8 cellular contexts compared by ENCODE assay signal in the genomic region with DNA sequence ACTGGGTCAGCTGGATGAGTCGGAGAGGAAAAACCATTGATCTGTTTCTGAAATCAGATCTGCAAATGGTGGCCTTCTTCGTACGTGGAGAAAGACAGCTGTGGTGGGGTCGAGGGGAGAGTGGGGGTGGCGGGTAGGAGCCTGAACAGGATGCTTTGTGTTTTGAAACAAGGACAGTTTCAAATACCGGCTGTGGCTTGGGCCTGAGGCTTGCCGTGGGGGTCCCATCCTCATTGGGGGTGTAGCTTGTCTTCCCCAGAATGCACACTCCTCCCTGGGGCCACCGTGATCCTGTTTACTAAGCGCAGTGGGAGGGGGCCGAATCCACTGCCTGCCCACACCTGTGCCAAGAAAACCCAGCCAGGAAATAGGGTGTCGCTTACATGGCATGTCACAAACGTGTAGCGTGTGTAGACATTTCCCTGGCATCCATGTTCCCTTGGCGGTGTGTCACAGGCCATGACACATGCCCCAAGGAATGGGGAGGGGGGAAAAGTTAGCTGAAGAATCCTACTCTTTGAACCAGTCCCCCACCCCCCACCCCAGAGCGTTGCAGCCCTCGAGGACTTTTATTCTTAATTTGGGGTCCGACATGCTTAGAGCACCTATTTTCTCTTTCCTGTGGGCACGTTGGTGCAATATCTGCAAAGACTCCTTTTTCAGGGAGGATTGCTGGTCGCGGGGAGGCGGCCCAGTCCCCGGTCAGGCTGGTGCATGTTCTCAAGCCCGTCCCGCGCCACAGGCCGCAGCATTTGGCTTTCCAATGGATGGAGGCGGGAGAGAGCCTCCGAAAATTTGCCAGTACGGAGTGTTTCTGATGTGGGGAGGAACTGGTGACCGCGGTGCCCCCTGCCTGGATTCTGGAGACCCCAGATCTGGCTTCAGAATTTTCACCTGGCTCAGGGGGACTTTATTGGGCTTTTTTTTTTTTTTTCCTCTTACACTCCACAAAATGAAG. TPM values are rescaled to one million over a fixed set of nuclear protein-coding genes. Genes with fewer than 3 reads are reported as not detected.
DNase-seq lines count a peak whose midpoint lies in the region; TF ChIP-seq lines count a peak whose summit lies in the region.

No MANE protein-coding gene starts in this region.

- no peak overlapping the region for H2BK120ac ChIP-seq in mesenchymal stem cell (ENCODE audit: low read depth, low read length)

- no peak overlapping the region for H3K23ac ChIP-seq in mesenchymal stem cell (ENCODE audit: low read length in 2 of 2)

- no peak overlapping the region for H2BK15ac ChIP-seq in mesenchymal stem cell (ENCODE audit: low read depth, poor library complexity, severe bottlenecking)

- H3K4me2 ChIP-seq in OCI-LY1 (ENCODE audit: low read length) (peak overlapping the region; percentile 91), mesenchymal stem cell (ENCODE audit: low read length, poor library complexity, severe bottlenecking) (peak overlapping the region; percentile 97)

- H4K91ac ChIP-seq in mesenchymal stem cell (ENCODE audit: low read length) = peak overlapping the region; percentile 59

- H3F3A ChIP-seq in OCI-LY1 (ENCODE audit: insufficient read depth, low read length) = no peaks in the 10 kb centered on the region

- peaks cover 5% of the 10 kb centered on the region for H3K27me3 Mint-ChIP-seq in type B pancreatic cell

- peaks cover 64% of the 10 kb centered on the region for H3K79me2 ChIP-seq in OCI-LY1 (ENCODE audit: insufficient read depth, low read length)

- H3K9me3 Mint-ChIP-seq in type B pancreatic cell = no peaks in the 10 kb centered on the region

- H3K18ac ChIP-seq in mesenchymal stem cell (ENCODE audit: low read depth in 1 of 2, low read length in 2 of 2) = peak overlapping the region in 1 of 2 experiments; percentile 70

- H3K9me3 ChIP-seq in OCI-LY1 (ENCODE audit: low read length) (no peaks in the 10 kb centered on the region), mesenchymal stem cell (ENCODE audit: control insufficient read depth, low read length) (no peaks in the 10 kb centered on the region)

- H4K20me1 ChIP-seq in OCI-LY1 (ENCODE audit: insufficient read depth, low read length) = no peaks in the 10 kb centered on the region

- H3K27me3 ChIP-seq in OCI-LY1 (ENCODE audit: insufficient read depth, low read length) (no peaks in the 10 kb centered on the region), mesenchymal stem cell (ENCODE audit: control insufficient read depth in 1 of 2, insufficient read depth in 1 of 2, low read length in 2 of 2) (peaks cover 12 to 19% of the 10 kb centered on the region in 2 experiments)

- H3K36me3 ChIP-seq in OCI-LY1 (ENCODE audit: insufficient read depth, low read length) (peaks cover 16% of the 10 kb centered on the region), mesenchymal stem cell (ENCODE audit: control insufficient read depth in 1 of 2, insufficient read depth in 2 of 2, low read depth in 1 of 2, low read length in 2 of 2) (peaks cover 0 to 3% of the 10 kb centered on the region in 2 experiments)

- H3K9me2 ChIP-seq in OCI-LY1 (ENCODE audit: low read depth, low read length) = no peaks in the 10 kb centered on the region

- peaks cover 53% of the 10 kb centered on the region for H3K4me1 Mint-ChIP-seq in type B pancreatic cell (ENCODE audit: unreplicated experiment)

- peak overlapping the region; percentile 83 for H3K27ac ChIP-seq in OCI-LY1 (ENCODE audit: low read depth, low read length, poor library complexity, severe bottlenecking)
- no peak overlapping the region for H3K27ac ChIP-seq in mesenchymal stem cell (ENCODE audit: low read length, poor library complexity, severe bottlenecking)

- H3K14ac ChIP-seq in mesenchymal stem cell (ENCODE audit: low read length in 2 of 2) = no peak overlapping the region

- H3K9ac ChIP-seq in OCI-LY1 (ENCODE audit: low read length) (peak overlapping the region; percentile 93), mesenchymal stem cell (ENCODE audit: low read length) (peak overlapping the region; percentile 95)

- H2BK5ac ChIP-seq in mesenchymal stem cell (ENCODE audit: low read depth, low read length, poor library complexity, severe bottlenecking) = no peak overlapping the region

- H3K4me3 ChIP-seq in OCI-LY1 (ENCODE audit: low read depth, low read length, poor library complexity, severe bottlenecking) (peak overlapping the region; percentile 85), mesenchymal stem cell (ENCODE audit: insufficient read depth in 1 of 2, low read depth in 1 of 2, low read length in 2 of 2) (peak overlapping the region; percentile 32 to 91)

- no peak overlapping the region for H2AK5ac ChIP-seq in mesenchymal stem cell (ENCODE audit: low read length, severe bottlenecking)

- H3K36me3 Mint-ChIP-seq in type B pancreatic cell = peaks cover 15% of the 10 kb centered on the region

- H2AFZ ChIP-seq in OCI-LY1 (ENCODE audit: low read length) = no peak overlapping the region
- H2AFZ ChIP-seq in mesenchymal stem cell (ENCODE audit: low read depth, low read length) = no peak overlapping the region

- H3K4me1 ChIP-seq in OCI-LY1 (ENCODE audit: insufficient read depth, low read length, severe bottlenecking) (peaks cover 43% of the 10 kb centered on the region), mesenchymal stem cell (ENCODE audit: control insufficient read depth, insufficient read depth, low read depth, low read length) (peaks cover 31% of the 10 kb centered on the region)

- DNase-seq in NCI-H1417 (lab: John Stamatoyannopoulos, UW) (peak in 2 of 3 experiments; percentile 43 to 57), NCI-H1417 treated with DMSO at 0.1 percent for 48 hours (lab: John Stamatoyannopoulos, UW) (no peak), cerebellum (ENCODE audit: low spot score) (peak; percentile 52), mesenchymal stem cell (peak; percentile 52), type B pancreatic cell (ENCODE audit: extremely low spot score, unreplicated experiment) (no peak), putamen (ENCODE audit: low spot score) (no peak), NOMO-1 treated with dmso at 0.1 percent for 144 hours (lab: John Stamatoyannopoulos, UW; ENCODE audit: unreplicated experiment) (no peak)

- H2BK12ac ChIP-seq in mesenchymal stem cell (ENCODE audit: low read length in 2 of 2) = no peak overlapping the region

- TF ChIP-seq CTCF in OCI-LY1 (IDR thresholded peaks at IDR 0.05; ENCODE audit: low read length) (no peak), type B pancreatic cell (conservative IDR thresholded peaks at IDR 0.05) (no peak)

- H3K4ac ChIP-seq in mesenchymal stem cell (ENCODE audit: low read depth in 1 of 2, low read length in 2 of 2) = no peak overlapping the region

- H3K27ac Mint-ChIP-seq in type B pancreatic cell = peak overlapping the region; percentile 95

- H3K79me1 ChIP-seq in mesenchymal stem cell (replicated peaks; ENCODE audit: low read length, poor library complexity, severe bottlenecking) = peaks cover 24% of the 10 kb centered on the region

- WGBS in mesenchymal stem cell = 11% methylated on average over 25 of the region's 31 CpGs

- H3K4me3 Mint-ChIP-seq in type B pancreatic cell = peak overlapping the region; percentile 96

- peak overlapping the region; percentile 47 for H4K8ac ChIP-seq in mesenchymal stem cell (ENCODE audit: low read length)

RNA-seq across cellular contexts. Expression of gene CMIP, which starts 2.0 kb away (rescaled TPM):
- total RNA-seq in cerebellum (44.4 TPM), type B pancreatic cell (ENCODE audit: low replicate concordance) (46.6 and 51.4 TPM in 2 replicates)
- 34.5 TPM for polyA plus RNA-seq in mesenchymal stem cell (2013, experiment 1 of 2)
- polyA plus RNA-seq in mesenchymal stem cell (2013, experiment 2 of 2) = 34.1 TPM

Comparison
In these comparisons a context has a peak if more than half of its experiments do, and no peak if none do; other contexts are left out.
1. DNase-seq: peak in NCI-H1417 (2 of 3), cerebellum (single experiment) and mesenchymal stem cell (single experiment); none in NCI-H1417 treated with DMSO at 0.1 percent for 48 hours (single experiment), type B pancreatic cell (single experiment), putamen (single experiment) and NOMO-1 treated with dmso at 0.1 percent for 144 hours (single experiment).